In genomic region chr19:45733160-45733810, GRCh38 we compare ENCODE assay signal across 19 cellular contexts. TPM values are rescaled to one million over a fixed set of nuclear protein-coding genes. Genes with fewer than 3 reads are reported as not detected.
"Had no signal": no experiment of that assay in that cellular context is flagged by ENCODE, and none has a peak within 500 bp of the region (broad histone marks: within the 10 kb centered on the region; RNA-seq: fewer than 3 reads in every experiment).

Gene MEIOSIN, plus strand, starts transcription at chr19:45733439. Its CDS starts 1,938 bp downstream, at chr19:45735377.

- ATAC-seq: foreskin keratinocyte; left colon; stimulated activated memory B cell treated with anti-CD40 and anti-IgM and Interleukin-4, amounts not matched to agents 10 μg/mL and 1 μg/mL and 100 μg/mL, for 72 hours had no signal

- DNase-seq: activated CD4-positive, alpha-beta memory T cell treated with anti-CD3 and anti-CD28 coated beads for 36 hours; activated CD8-positive, alpha-beta memory T cell treated with anti-CD3 and anti-CD28 coated beads, Interleukin-2, amount 50 U/mL, for 4 hours; activated naive CD4-positive, alpha-beta T cell; aorta; foreskin keratinocyte; mammary epithelial cell; small intestine; substantia nigra; SW 1271 had no signal

- H3K36me3 Mint-ChIP-seq: type B pancreatic cell had no signal

- H3K27me3 Mint-ChIP-seq: activated CD4-positive, alpha-beta memory T cell treated with anti-CD3 and anti-CD28 coated beads for 36 hours; stimulated activated memory B cell treated with anti-CD40 and anti-IgM and Interleukin-4, amounts not matched to agents 10 μg/mL and 1 μg/mL and 100 μg/mL, for 72 hours; type B pancreatic cell had no signal

- H3K4me3 Mint-ChIP-seq: activated CD4-positive, alpha-beta memory T cell treated with anti-CD3 and anti-CD28 coated beads for 36 hours; activated T-helper 1 cell treated with anti-CD3 and anti-CD28 coated beads, Interleukin-12 subunit alpha, Interleukin-12 subunit beta, Interleukin-2, Interleukin-4 antibody, amounts not matched to agents 30 ng/mL and 10 ng/mL and 1 ng/mL, durations not matched to agents 14 hours and 24 hours and 36 hours; stimulated activated memory B cell treated with anti-CD40 and anti-IgM and Interleukin-4, amounts not matched to agents 10 μg/mL and 1 μg/mL and 100 μg/mL, for 72 hours; type B pancreatic cell had no signal

- H3K9me3 Mint-ChIP-seq: activated CD4-positive, alpha-beta memory T cell treated with anti-CD3 and anti-CD28 coated beads for 36 hours; activated T-helper 1 cell treated with anti-CD3 and anti-CD28 coated beads, Interleukin-12 subunit alpha, Interleukin-12 subunit beta, Interleukin-2, Interleukin-4 antibody, amounts not matched to agents 30 ng/mL and 10 ng/mL and 1 ng/mL, durations not matched to agents 14 hours and 24 hours and 36 hours; stimulated activated memory B cell treated with anti-CD40 and anti-IgM and Interleukin-4, amounts not matched to agents 10 μg/mL and 1 μg/mL and 100 μg/mL, for 72 hours; type B pancreatic cell had no signal

- H3K27me3 ChIP-seq: breast epithelium, esophagus muscularis mucosa, foreskin keratinocyte had no signal

- H3K4me3 ChIP-seq: breast epithelium, esophagus muscularis mucosa had no signal

- H3K27ac Mint-ChIP-seq: activated CD4-positive, alpha-beta memory T cell treated with anti-CD3 and anti-CD28 coated beads for 36 hours; activated T-helper 1 cell treated with anti-CD3 and anti-CD28 coated beads, Interleukin-12 subunit alpha, Interleukin-12 subunit beta, Interleukin-2, Interleukin-4 antibody, amounts not matched to agents 30 ng/mL and 10 ng/mL and 1 ng/mL, durations not matched to agents 14 hours and 24 hours and 36 hours; stimulated activated memory B cell treated with anti-CD40 and anti-IgM and Interleukin-4, amounts not matched to agents 10 μg/mL and 1 μg/mL and 100 μg/mL, for 72 hours; type B pancreatic cell had no signal

- H3K9me3 ChIP-seq: breast epithelium, esophagus muscularis mucosa had no signal

- H3K27ac ChIP-seq: breast epithelium, esophagus muscularis mucosa, foreskin keratinocyte had no signal

- H3K36me3 ChIP-seq: breast epithelium, esophagus muscularis mucosa had no signal

RNA-seq across cellular contexts. Expression of gene MEIOSIN, which starts in this region (rescaled TPM):
- total RNA-seq: activated CD4-positive, alpha-beta memory T cell treated with anti-CD3 and anti-CD28 coated beads for 36 hours; activated T-helper 1 cell treated with anti-CD3 and anti-CD28 coated beads, Interleukin-12 subunit alpha, Interleukin-12 subunit beta, Interleukin-2, Interleukin-4 antibody, amounts not matched to agents 30 ng/mL and 10 ng/mL and 1 ng/mL, durations not matched to agents 14 hours and 24 hours and 36 hours; aorta; breast epithelium; chondrocyte; dermis microvascular lymphatic vessel endothelial cell; esophagus muscularis mucosa; foreskin keratinocyte; left colon; mammary epithelial cell; mucosa of gallbladder had no signal
- polyA plus RNA-seq: aorta, foreskin keratinocyte, neural cell, small intestine had no signal
